Comparison of ENCODE assay signal across 1 cellular context in the genomic region with DNA sequence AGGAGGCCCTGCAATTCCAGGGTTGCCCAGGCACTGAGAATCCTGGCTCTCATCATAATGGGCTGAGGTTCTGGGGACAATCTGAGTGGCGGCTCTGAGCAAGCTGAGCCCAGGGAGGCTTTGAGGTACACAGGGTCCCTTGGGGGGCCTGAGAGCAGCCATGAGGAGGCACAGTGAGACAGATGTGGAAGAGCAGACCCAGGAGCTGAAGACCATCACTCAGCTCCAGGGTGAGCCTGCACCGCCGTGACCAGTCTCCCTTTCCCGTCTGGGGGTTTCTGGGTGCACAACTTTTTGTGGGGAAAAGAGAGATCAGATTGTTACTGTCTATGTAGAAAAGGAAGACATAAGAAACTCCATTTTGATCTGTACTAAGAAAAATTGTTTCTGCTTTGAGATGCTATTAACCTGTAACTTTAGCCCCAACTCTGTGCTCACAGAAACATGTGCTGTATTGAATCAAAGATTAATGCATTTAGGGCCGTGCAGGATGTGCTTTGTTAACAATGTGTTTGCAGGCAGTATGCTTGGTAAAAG.
TF ChIP-seq lines count a peak whose summit lies in the region.

A gene (plus strand): TSS at position 101 of the 537 bp plus-strand sequence. CDS start 60 bp downstream, at position 161.

TF ChIP-seq in IMR-90, 13 proteins besides CTCF, POLR2A, EP300 and RAD21 (continued from another document):
- no peak for TF ChIP-seq MAZ (IDR thresholded peaks at IDR 0.05; ENCODE audit: borderline replicate concordance, low read depth, low read length)
- TF ChIP-seq RFX5 (IDR thresholded peaks at IDR 0.05; ENCODE audit: low read depth, low read length) = no peak
- no peak for TF ChIP-seq MAFK (IDR thresholded peaks at IDR 0.05; ENCODE audit: low read depth, low read length)
- TF ChIP-seq, protein P1, sequence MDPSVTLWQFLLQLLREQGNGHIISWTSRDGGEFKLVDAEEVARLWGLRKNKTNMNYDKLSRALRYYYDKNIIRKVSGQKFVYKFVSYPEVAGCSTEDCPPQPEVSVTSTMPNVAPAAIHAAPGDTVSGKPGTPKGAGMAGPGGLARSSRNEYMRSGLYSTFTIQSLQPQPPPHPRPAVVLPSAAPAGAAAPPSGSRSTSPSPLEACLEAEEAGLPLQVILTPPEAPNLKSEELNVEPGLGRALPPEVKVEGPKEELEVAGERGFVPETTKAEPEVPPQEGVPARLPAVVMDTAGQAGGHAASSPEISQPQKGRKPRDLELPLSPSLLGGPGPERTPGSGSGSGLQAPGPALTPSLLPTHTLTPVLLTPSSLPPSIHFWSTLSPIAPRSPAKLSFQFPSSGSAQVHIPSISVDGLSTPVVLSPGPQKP (IDR thresholded peaks at IDR 0.05; ENCODE audit: borderline replicate concordance, low read depth, low read length) = no peak
- TF ChIP-seq FOS (IDR thresholded peaks at IDR 0.05; ENCODE audit: low read depth, low read length) = no peak
